Comparison of ENCODE assay signal across 1 cellular context in the genomic region with DNA sequence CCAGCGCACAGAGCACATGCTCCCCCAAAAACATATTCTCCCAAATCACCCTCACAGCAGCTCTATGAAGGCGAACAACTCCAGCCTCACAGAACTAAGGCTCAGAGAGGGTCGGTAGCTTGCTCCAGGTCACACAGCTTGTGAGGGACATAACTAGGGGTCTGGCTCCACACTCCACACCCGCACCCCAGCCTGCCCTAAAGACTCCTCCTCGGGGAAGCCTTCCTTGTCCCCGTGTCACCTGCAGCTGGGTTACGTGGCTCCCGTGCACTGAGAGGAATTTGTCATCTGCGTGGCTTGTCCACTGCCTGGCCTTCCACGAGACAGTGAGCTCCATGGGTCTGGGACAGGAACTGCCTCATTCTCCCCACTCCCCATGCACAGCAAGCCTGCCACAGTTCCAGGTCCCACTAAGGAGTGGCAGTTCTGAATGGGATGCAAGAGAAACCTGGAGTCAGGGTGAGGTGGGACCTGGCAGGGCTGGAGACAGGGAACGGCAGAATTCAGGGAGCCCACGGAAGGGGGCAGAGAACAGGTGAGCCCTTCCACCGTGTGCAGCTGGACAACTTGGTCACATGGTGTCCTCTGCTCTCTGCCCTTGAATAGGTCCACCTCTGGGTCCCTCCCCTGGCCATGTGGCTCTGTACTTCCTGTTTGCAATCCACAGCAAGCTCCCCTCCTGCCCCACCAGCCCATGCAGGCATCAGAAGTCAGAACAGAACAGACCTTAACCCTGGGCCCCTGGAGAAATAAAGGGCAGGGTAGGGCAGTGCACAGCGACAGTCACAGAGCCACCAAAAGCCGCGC.
TF ChIP-seq lines count a peak whose summit lies in the region.

No MANE protein-coding gene starts in this region.

TF ChIP-seq in HepG2, 621 proteins besides CTCF, POLR2A, EP300 and RAD21:
- TF ChIP-seq, protein P1, sequence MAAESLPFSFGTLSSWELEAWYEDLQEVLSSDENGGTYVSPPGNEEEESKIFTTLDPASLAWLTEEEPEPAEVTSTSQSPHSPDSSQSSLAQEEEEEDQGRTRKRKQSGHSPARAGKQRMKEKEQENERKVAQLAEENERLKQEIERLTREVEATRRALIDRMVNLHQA (CRISPR knock-in tag; IDR thresholded peaks at IDR 0.05), result no peak
- TF ChIP-seq ELF1 (CRISPR knock-in tag; IDR thresholded peaks at IDR 0.05) (peak; percentile 49; the same call in 1 of the 2 replicates), GABPA (IDR thresholded peaks at IDR 0.05; ENCODE audit: low read depth, low read length) (no peak), GABPA (CRISPR knock-in tag; IDR thresholded peaks at IDR 0.05; ENCODE audit: low read depth) (peak; percentile 72), ZNF556 (CRISPR knock-in tag; IDR thresholded peaks at IDR 0.05; ENCODE audit: borderline replicate concordance) (no peak), ZNF768 (CRISPR knock-in tag; IDR thresholded peaks at IDR 0.05) (peak; percentile 86), GABPB1 (CRISPR knock-in tag; IDR thresholded peaks at IDR 0.05) (peak; percentile 70)
- TF ChIP-seq, protein P2, sequence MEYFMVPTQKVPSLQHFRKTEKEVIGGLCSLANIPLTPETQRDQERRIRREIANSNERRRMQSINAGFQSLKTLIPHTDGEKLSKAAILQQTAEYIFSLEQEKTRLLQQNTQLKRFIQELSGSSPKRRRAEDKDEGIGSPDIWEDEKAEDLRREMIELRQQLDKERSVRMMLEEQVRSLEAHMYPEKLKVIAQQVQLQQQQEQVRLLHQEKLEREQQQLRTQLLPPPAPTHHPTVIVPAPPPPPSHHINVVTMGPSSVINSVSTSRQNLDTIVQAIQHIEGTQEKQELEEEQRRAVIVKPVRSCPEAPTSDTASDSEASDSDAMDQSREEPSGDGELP (IDR thresholded peaks at IDR 0.05; ENCODE audit: borderline replicate concordance, low read depth), result 0 out of 2 replicates have a peak, but pooled peaks have one; percentile 16
- TF ChIP-seq, protein P3, sequence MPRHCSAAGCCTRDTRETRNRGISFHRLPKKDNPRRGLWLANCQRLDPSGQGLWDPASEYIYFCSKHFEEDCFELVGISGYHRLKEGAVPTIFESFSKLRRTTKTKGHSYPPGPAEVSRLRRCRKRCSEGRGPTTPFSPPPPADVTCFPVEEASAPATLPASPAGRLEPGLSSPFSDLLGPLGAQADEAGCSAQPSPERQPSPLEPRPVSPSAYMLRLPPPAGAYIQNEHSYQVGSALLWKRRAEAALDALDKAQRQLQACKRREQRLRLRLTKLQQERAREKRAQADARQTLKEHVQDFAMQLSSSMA (CRISPR knock-in tag; IDR thresholded peaks at IDR 0.05), result no peak
- TF ChIP-seq, protein P4, sequence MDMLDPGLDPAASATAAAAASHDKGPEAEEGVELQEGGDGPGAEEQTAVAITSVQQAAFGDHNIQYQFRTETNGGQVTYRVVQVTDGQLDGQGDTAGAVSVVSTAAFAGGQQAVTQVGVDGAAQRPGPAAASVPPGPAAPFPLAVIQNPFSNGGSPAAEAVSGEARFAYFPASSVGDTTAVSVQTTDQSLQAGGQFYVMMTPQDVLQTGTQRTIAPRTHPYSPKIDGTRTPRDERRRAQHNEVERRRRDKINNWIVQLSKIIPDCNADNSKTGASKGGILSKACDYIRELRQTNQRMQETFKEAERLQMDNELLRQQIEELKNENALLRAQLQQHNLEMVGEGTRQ (IDR thresholded peaks at IDR 0.05; ENCODE audit: low read depth, low read length), result no peak
- TF ChIP-seq, protein P4 (CRISPR knock-in tag; IDR thresholded peaks at IDR 0.05; ENCODE audit: borderline replicate concordance), result peak; percentile 37; the same call in 1 of the 2 replicates
- TF ChIP-seq, protein P5, sequence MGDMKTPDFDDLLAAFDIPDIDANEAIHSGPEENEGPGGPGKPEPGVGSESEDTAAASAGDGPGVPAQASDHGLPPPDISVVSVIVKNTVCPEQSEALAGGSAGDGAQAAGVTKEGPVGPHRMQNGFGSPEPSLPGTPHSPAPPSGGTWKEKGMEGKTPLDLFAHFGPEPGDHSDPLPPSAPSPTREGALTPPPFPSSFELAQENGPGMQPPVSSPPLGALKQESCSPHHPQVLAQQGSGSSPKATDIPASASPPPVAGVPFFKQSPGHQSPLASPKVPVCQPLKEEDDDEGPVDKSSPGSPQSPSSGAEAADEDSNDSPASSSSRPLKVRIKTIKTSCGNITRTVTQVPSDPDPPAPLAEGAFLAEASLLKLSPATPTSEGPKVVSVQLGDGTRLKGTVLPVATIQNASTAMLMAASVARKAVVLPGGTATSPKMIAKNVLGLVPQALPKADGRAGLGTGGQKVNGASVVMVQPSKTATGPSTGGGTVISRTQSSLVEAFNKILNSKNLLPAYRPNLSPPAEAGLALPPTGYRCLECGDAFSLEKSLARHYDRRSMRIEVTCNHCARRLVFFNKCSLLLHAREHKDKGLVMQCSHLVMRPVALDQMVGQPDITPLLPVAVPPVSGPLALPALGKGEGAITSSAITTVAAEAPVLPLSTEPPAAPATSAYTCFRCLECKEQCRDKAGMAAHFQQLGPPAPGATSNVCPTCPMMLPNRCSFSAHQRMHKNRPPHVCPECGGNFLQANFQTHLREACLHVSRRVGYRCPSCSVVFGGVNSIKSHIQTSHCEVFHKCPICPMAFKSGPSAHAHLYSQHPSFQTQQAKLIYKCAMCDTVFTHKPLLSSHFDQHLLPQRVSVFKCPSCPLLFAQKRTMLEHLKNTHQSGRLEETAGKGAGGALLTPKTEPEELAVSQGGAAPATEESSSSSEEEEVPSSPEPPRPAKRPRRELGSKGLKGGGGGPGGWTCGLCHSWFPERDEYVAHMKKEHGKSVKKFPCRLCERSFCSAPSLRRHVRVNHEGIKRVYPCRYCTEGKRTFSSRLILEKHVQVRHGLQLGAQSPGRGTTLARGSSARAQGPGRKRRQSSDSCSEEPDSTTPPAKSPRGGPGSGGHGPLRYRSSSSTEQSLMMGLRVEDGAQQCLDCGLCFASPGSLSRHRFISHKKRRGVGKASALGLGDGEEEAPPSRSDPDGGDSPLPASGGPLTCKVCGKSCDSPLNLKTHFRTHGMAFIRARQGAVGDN (CRISPR knock-in tag; IDR thresholded peaks at IDR 0.05), result peak; percentile 41; the same call in 1 of the 2 replicates
